In genomic region chr3:114179575-114179974, GRCh38 we compare ENCODE assay signal across 8 cellular contexts. TPM values are rescaled to one million over a fixed set of nuclear protein-coding genes. Genes with fewer than 3 reads are reported as not detected.
DNase-seq lines count a peak whose midpoint lies in the region; ATAC-seq, FAIRE-seq and TF ChIP-seq lines count a peak whose summit lies in the region.

No MANE protein-coding gene starts in this region.

- no peak overlapping the region for H3K18ac ChIP-seq in H1 (ENCODE audit: extremely low read depth, low read length)

- no peak overlapping the region for H3K23ac ChIP-seq in H1 (ENCODE audit: insufficient read length)

- WGBS in H1 (ENCODE audit: extremely low coverage in 1 of 2, insufficient coverage in 1 of 2, insufficient read length in 1 of 2, insufficient replicate concordance in 2 of 2, low coverage in 1 of 2, low lambda C conversion rate in 2 of 2, missing lambda C conversion rate in 1 of 2), 2 experiments: 49% methylated on average over 2 of the region's 2 CpGs; no CpG with 5 or more reads in 1 of the 2 experiments

- no peaks in the 10 kb centered on the region for H3K36me3 ChIP-seq in H1 (ENCODE audit: control insufficient read depth in 2 of 4, insufficient read depth in 4 of 4, low read length in 3 of 4)
- H3K36me3 ChIP-seq in lower lobe of right lung: no peaks in the 10 kb centered on the region

- peak; percentile 50 to 65 for TF ChIP-seq RAD21 in H1 (IDR thresholded peaks at IDR 0.05 in 1 of 2, conservative IDR thresholded peaks at IDR 0.05 in 1 of 2; ENCODE audit: low read depth in 2 of 2, low read length in 2 of 2)

- H3K27ac ChIP-seq in H1 (ENCODE audit: low read depth, low read length) (no peak overlapping the region), lower lobe of right lung (no peak overlapping the region)

- no peak overlapping the region for H3K27ac Mint-ChIP-seq in stimulated activated naive B cell treated with anti-CD40 and anti-IgM and Interleukin-4, amounts not matched to agents 10 μg/mL and 1 μg/mL and 100 μg/mL, for 72 hours

- peaks cover 1 to 4% of the 10 kb centered on the region in 2 donors for H3K36me3 Mint-ChIP-seq in stimulated activated naive B cell treated with anti-CD40 and anti-IgM and Interleukin-4, amounts not matched to agents 10 μg/mL and 1 μg/mL and 100 μg/mL, for 72 hours

- no peak overlapping the region for H2BK15ac ChIP-seq in H1 (ENCODE audit: low read length)

- H3K4me1 ChIP-seq in H1 (replicated peaks in 1 of 4; ENCODE audit: control insufficient read depth in 3 of 4, insufficient read depth in 4 of 4, low read length in 3 of 4) (peaks cover 0 to 7% (median 1%) of the 10 kb centered on the region in 4 experiments; a peak in 2 of 7 replicates), lower lobe of right lung (no peaks in the 10 kb centered on the region)

- TF ChIP-seq EP300 in H1 (IDR thresholded peaks at IDR 0.05; ENCODE audit: borderline replicate concordance in 1 of 2, low read depth in 2 of 2, low read length in 2 of 2): no peak

- H2BK120ac ChIP-seq in H1 (replicated peaks; ENCODE audit: low read depth, low read length): no peak overlapping the region

- H4K20me1 ChIP-seq in H1 (replicated peaks in 1 of 2; ENCODE audit: control insufficient read depth in 1 of 2, insufficient read depth in 2 of 2, low read length in 2 of 2): no peaks in the 10 kb centered on the region

- peak; percentile 95 for FAIRE-seq in H1 (lab: Jason Lieb, UNC)

- H3K9ac ChIP-seq in H1 (replicated peaks in 1 of 4; ENCODE audit: extremely low read depth in 1 of 4, low read depth in 3 of 4, low read length in 3 of 4): no peak overlapping the region

- peaks cover 4 to 13% of the 10 kb centered on the region in 2 donors for H3K4me1 Mint-ChIP-seq in stimulated activated naive B cell treated with anti-CD40 and anti-IgM and Interleukin-4, amounts not matched to agents 10 μg/mL and 1 μg/mL and 100 μg/mL, for 72 hours

- H3K23me2 ChIP-seq in H1 (ENCODE audit: low read depth, low read length): no peaks in the 10 kb centered on the region

- H3K4me2 ChIP-seq in H1 (ENCODE audit: insufficient read depth in 1 of 2, low read depth in 2 of 2, low read length in 2 of 2): no peak overlapping the region

- H2AFZ ChIP-seq in H1 (ENCODE audit: low read length): no peak overlapping the region

- H3K4ac ChIP-seq in H1 (replicated peaks; ENCODE audit: insufficient read length, low read depth, low read length): no peak overlapping the region

- no peak overlapping the region for H4K91ac ChIP-seq in H1 (replicated peaks; ENCODE audit: insufficient read length, low read length)

- TF ChIP-seq CTCF in AG09319 (IDR thresholded peaks at IDR 0.05; ENCODE audit: low read depth, low read length) (peak; percentile 33), GM13977 (IDR thresholded peaks at IDR 0.05; ENCODE audit: extremely low read depth, insufficient read depth, missing control alignments) (peak; percentile 16), H1 (IDR thresholded peaks at IDR 0.05; ENCODE audit: control extremely low read depth in 1 of 3, insufficient read depth in 1 of 3, low read depth in 1 of 3, low read length in 3 of 3) (peak in 2 of 3 experiments; percentile 66 to 79; a peak in 3 of 4 replicates), lower lobe of right lung (IDR thresholded peaks at IDR 0.05) (no peak)

- H2BK20ac ChIP-seq in H1 (ENCODE audit: low read length): no peak overlapping the region

- no peaks in the 10 kb centered on the region for H3K79me2 ChIP-seq in H1 (ENCODE audit: control insufficient read depth in 1 of 2, insufficient read depth in 2 of 2, low read length in 2 of 2)

- no peaks in the 10 kb centered on the region for H3K9me3 ChIP-seq in H1 (ENCODE audit: insufficient read depth in 2 of 2, low read depth in 1 of 2, low read length in 1 of 2)
- peaks cover 3% of the 10 kb centered on the region for H3K9me3 ChIP-seq in lower lobe of right lung

- H2AK5ac ChIP-seq in H1 (ENCODE audit: low read depth, low read length): no peak overlapping the region

- POLR2A ChIA-PET in H1 (lab: Charles Lee; ENCODE audit: partially characterized antibody): interaction anchor here (0.5 to 1.8 kb wide), 3 partner anchors 9 to 974 kb away, joined by 3 to 9 read pairs (median 3); no protein-coding TSS in a partner anchor

- peaks cover 4 to 5% of the 10 kb centered on the region in 2 donors for H3K9me3 Mint-ChIP-seq in stimulated activated naive B cell treated with anti-CD40 and anti-IgM and Interleukin-4, amounts not matched to agents 10 μg/mL and 1 μg/mL and 100 μg/mL, for 72 hours

- H3K56ac ChIP-seq in H1 (replicated peaks; ENCODE audit: insufficient read length, low read depth, low read length): no peak overlapping the region

- no peak overlapping the region for H4K8ac ChIP-seq in H1 (ENCODE audit: extremely low read depth, insufficient read depth, low read length)

- intact Hi-C loops in lower lobe of right lung (cut with DNase I): no loop called here

- H3K4me3 ChIP-seq in H1 (ENCODE audit: extremely low read depth in 1 of 4, insufficient read depth in 2 of 4, low read depth in 3 of 4, low read length in 4 of 4): no peak overlapping the region
- no peak overlapping the region for H3K4me3 ChIP-seq in lower lobe of right lung

- no peak overlapping the region for H3K4me3 Mint-ChIP-seq in stimulated activated naive B cell treated with anti-CD40 and anti-IgM and Interleukin-4, amounts not matched to agents 10 μg/mL and 1 μg/mL and 100 μg/mL, for 72 hours

- ATAC-seq in stimulated activated naive B cell treated with anti-CD40 and anti-IgM and Interleukin-4, amounts not matched to agents 10 μg/mL and 1 μg/mL and 100 μg/mL, for 72 hours (replicated peaks): peak; percentile 69 to 75
- ATAC-seq in GM21529 (IDR thresholded peaks at IDR 0.05; ENCODE audit: unreplicated experiment): no peak
- no peak for ATAC-seq in GM21619 (IDR thresholded peaks at IDR 0.05; ENCODE audit: unreplicated experiment)
- ATAC-seq in lower lobe of right lung: no peak

- no peak overlapping the region for H2BK5ac ChIP-seq in H1 (ENCODE audit: low read depth, low read length)

- H3K79me1 ChIP-seq in H1 (ENCODE audit: low read depth, low read length): no peaks in the 10 kb centered on the region

- no peak for TF ChIP-seq POLR2A in H1 (IDR thresholded peaks at IDR 0.05; ENCODE audit: control extremely low read depth in 1 of 2, low read depth in 2 of 2, low read length in 2 of 2)

- DNase-seq in AG09319 (ENCODE audit: extremely low read depth, low read depth) (peak; percentile 15), GM13977 (ENCODE audit: low spot score) (no peak), NCI-H510A treated with DMSO at 0.1 percent for 48 hours (lab: John Stamatoyannopoulos, UW) (peak; percentile 23), H1 (ENCODE audit: low read depth in 1 of 2, low spot score in 2 of 2) (no peak), lower lobe of right lung (no peak)
- no peak for DNase-seq in stimulated activated naive B cell treated with anti-CD40 and anti-IgM and Interleukin-4, amounts not matched to agents 10 μg/mL and 1 μg/mL and 100 μg/mL, for 72 hours

- in situ Hi-C loops in GM13977 (cut with MboI; ENCODE audit: low pct_unique_long_range_greater_than_20kb, low sequenced_read_pairs, unreplicated experiment): no loop called here

- H3K14ac ChIP-seq in H1 (ENCODE audit: insufficient read length): no peak overlapping the region

- CTCF ChIA-PET in H1 (lab: Charles Lee; ENCODE audit: partially characterized antibody): interaction anchor here (0.7 to 2.2 kb wide), 19 partner anchors 10 to 239 kb away, joined by 3 to 10 read pairs (median 3); no protein-coding TSS in a partner anchor

- no peaks in the 10 kb centered on the region for H3K27me3 ChIP-seq in H1 (replicated peaks in 1 of 4; ENCODE audit: control insufficient read depth in 3 of 4, extremely low read depth in 1 of 4, insufficient read depth in 3 of 4, low read length in 3 of 4)
- H3K27me3 ChIP-seq in lower lobe of right lung (ENCODE audit: low read depth): no peaks in the 10 kb centered on the region

- H2BK12ac ChIP-seq in H1 (ENCODE audit: low read depth, low read length): no peak overlapping the region

- H4K5ac ChIP-seq in H1 (ENCODE audit: insufficient read length, low read depth, low read length): no peak overlapping the region

- H3K27me3 Mint-ChIP-seq in stimulated activated naive B cell treated with anti-CD40 and anti-IgM and Interleukin-4, amounts not matched to agents 10 μg/mL and 1 μg/mL and 100 μg/mL, for 72 hours: peaks cover 6 to 14% of the 10 kb centered on the region in 2 donors

TF ChIP-seq in H1, 55 proteins besides CTCF, POLR2A, EP300 and RAD21 (continues in another document):
- TF ChIP-seq EGR1 (IDR thresholded peaks at IDR 0.05; ENCODE audit: borderline replicate concordance, low read depth, low read length) (no peak), HDAC6 (IDR thresholded peaks at IDR 0.05; ENCODE audit: low read depth, low read length) (no peak), JUND (IDR thresholded peaks at IDR 0.05; ENCODE audit: low read length) (no peak), E2F6 (IDR thresholded peaks at IDR 0.05) (no peak)

RNA-seq across cellular contexts. Expression of gene DRD3, which starts 0.7 kb away (rescaled TPM):
- total RNA-seq in H1 (2021; fragmentation: NEBNext Ultra II Directional; extraction: Animal tissue kit (Norgen Biotek cat#: 25700)): 0.32 and 0.34 TPM in 2 replicates
- polyA plus RNA-seq in H1 (2011; rRNA removed): 1.2 and 1.3 TPM in 2 replicates
- 0.59 TPM for polyA plus RNA-seq in H1 (2011; cell fraction: cytosol; rRNA removed)
- polyA plus RNA-seq in H1 (2011; cell fraction: nucleus; rRNA removed): 0.86 TPM
- polyA plus RNA-seq in H1 (2012, experiment 1 of 2): 0.18 to 0.46 TPM (median 0.37 TPM) in 4 replicates
- 0.28 TPM for polyA plus RNA-seq in H1 (2012, experiment 2 of 2)
- polyA plus RNA-seq in H1 (2013, experiment 1 of 2): 1.0 TPM
- polyA plus RNA-seq in H1 (2013, experiment 2 of 2): 0.72 TPM
- polyA minus RNA-seq in H1 (2011; rRNA and poly(A)+ RNA removed): 0.22 and 1.2 TPM in 2 replicates
- not detected for polyA minus RNA-seq in H1 (2011; cell fraction: cytosol; rRNA and poly(A)+ RNA removed)
- 1.2 TPM for polyA minus RNA-seq in H1 (2011; cell fraction: nucleus; rRNA and poly(A)+ RNA removed)
- not detected for total RNA-seq in lower lobe of right lung

RNA-seq across cellular contexts. Expression of gene ZNF80, which starts 57.8 kb away (rescaled TPM):
- total RNA-seq in H1 (2021; fragmentation: NEBNext Ultra II Directional; extraction: Animal tissue kit (Norgen Biotek cat#: 25700)): not detected in 2 replicates
- polyA plus RNA-seq in H1 (2011; rRNA removed): not detected in 2 replicates
- not detected for polyA plus RNA-seq in H1 (2011; cell fraction: cytosol; rRNA removed)
- not detected for polyA plus RNA-seq in H1 (2011; cell fraction: nucleus; rRNA removed)
- polyA plus RNA-seq in H1 (2012, experiment 1 of 2): not detected in 4 replicates
- polyA plus RNA-seq in H1 (2012, experiment 2 of 2): not detected
- not detected for polyA plus RNA-seq in H1 (2013, experiment 1 of 2)
- polyA plus RNA-seq in H1 (2013, experiment 2 of 2): not detected
- 0.12 TPM in 1 of 2 replicates, not detected in the other for polyA minus RNA-seq in H1 (2011; rRNA and poly(A)+ RNA removed)
- not detected for polyA minus RNA-seq in H1 (2011; cell fraction: cytosol; rRNA and poly(A)+ RNA removed)
- polyA minus RNA-seq in H1 (2011; cell fraction: nucleus; rRNA and poly(A)+ RNA removed): not detected
- total RNA-seq in lower lobe of right lung: not detected

Comparison
In these comparisons a context has a peak if more than half of its experiments do, and no peak if none do; other contexts are left out.
1. DNase-seq: peak in AG09319 (single experiment) and NCI-H510A treated with DMSO at 0.1 percent for 48 hours (single experiment); none in GM13977 (single experiment), H1 (0 of 2), stimulated activated naive B cell treated with anti-CD40 and anti-IgM and Interleukin-4, amounts not matched to agents 10 μg/mL and 1 μg/mL and 100 μg/mL, for 72 hours (single experiment) and lower lobe of right lung (single experiment).
2. ATAC-seq: peak in stimulated activated naive B cell treated with anti-CD40 and anti-IgM and Interleukin-4, amounts not matched to agents 10 μg/mL and 1 μg/mL and 100 μg/mL, for 72 hours (2 of 2); none in GM21529 (single experiment), GM21619 (single experiment) and lower lobe of right lung (0 of 2).